ENCODE assay signal across 8 cellular contexts in the genomic region with DNA sequence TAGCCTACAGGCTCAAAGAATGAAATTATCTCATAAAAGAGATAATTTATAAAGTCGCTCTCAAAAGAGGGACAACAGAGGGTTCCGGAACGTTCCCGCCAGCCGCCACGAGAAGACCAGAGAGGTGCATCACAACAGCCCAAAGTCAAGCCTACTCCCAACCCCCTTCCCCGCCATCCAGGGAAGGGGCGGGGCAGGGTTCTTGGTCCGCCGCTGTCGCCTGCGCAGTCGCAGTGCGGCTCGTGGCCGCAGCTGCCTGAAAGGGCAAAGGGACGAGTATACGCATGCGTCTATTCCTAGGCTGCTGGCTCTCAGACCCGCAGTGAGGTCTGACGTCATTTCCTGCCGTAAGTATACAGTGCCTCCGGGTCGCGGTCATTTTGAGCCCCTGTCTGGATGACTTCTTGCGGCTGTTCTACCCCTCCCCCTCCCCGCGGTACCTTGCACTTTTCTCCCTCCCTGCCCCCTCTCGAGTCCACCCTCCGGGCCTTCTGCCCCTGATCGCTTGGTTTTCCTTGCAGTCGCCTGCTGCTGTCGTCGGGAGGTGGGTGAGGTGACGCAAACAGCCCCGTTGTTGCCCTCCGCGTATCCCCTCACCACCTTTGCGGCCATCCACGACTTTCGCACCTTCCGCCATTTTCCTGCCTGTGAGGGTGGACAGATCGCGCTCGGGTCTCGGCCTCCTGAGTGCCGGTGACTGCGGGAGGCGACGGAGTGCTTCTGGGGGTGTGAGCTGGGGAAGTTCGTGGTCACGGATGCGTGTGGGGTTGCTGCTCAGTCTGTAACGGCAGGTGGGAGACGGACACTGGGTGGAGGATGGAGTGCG. TPM values are rescaled to one million over a fixed set of nuclear protein-coding genes. Genes with fewer than 3 reads are reported as not detected.
DNase-seq lines count a peak whose midpoint lies in the region; ATAC-seq and TF ChIP-seq lines count a peak whose summit lies in the region.

A gene with protein sequence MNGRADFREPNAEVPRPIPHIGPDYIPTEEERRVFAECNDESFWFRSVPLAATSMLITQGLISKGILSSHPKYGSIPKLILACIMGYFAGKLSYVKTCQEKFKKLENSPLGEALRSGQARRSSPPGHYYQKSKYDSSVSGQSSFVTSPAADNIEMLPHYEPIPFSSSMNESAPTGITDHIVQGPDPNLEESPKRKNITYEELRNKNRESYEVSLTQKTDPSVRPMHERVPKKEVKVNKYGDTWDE (plus strand): TSS at position 383 of the 826 bp plus-strand sequence. CDS start 1,537 bp downstream, outside the sequence.

- H3K4me3 Mint-ChIP-seq in T-helper 17 cell: peak within 1 kb of the TSS; percentile 91
- peak within 1 kb of the TSS; percentile 99 for H3K4me3 Mint-ChIP-seq in progenitor cell of endocrine pancreas (ENCODE audit: low read depth)

- H3K4me1 ChIP-seq in left ventricle myocardium inferior: peaks cover 29% of the 10 kb centered on the region

- peak; percentile 100 for ATAC-seq in HG02885 (IDR thresholded peaks at IDR 0.05; ENCODE audit: poor library complexity, unreplicated experiment)
- peak; percentile 96 for ATAC-seq in T-helper 17 cell

- peak; percentile 97 for DNase-seq in NCI-H1694 treated with DMSO at 0.1 percent for 48 hours (lab: John Stamatoyannopoulos, UW)
- DNase-seq in T-helper 17 cell: peak; percentile 85 to 91 (median 87)
- peak; percentile 77 to 99 (median 95) for DNase-seq in amygdala (lab: John Stamatoyannopoulos, UW)
- DNase-seq in left ventricle myocardium inferior: peak; percentile 94
- DNase-seq in progenitor cell of endocrine pancreas (ENCODE audit: low spot score, unreplicated experiment): peak; percentile 90
- DNase-seq in ureter (ENCODE audit: low spot score): peak; percentile 97

- H3K27ac ChIP-seq in left ventricle myocardium inferior (replicated peaks): peak within 1 kb of the TSS; percentile 95

- H3K9me3 Mint-ChIP-seq in progenitor cell of endocrine pancreas (ENCODE audit: low read depth): no peaks in the 10 kb centered on the region

- no peaks in the 10 kb centered on the region for H3K9me3 ChIP-seq in T-helper 17 cell (ENCODE audit: control insufficient read depth, low read length, poor library complexity, severe bottlenecking)
- no peaks in the 10 kb centered on the region for H3K9me3 ChIP-seq in left ventricle myocardium inferior (replicated peaks)

- peaks cover 6% of the 10 kb centered on the region for H3K36me3 Mint-ChIP-seq in T-helper 17 cell (ENCODE audit: low read depth)
- peaks cover 8% of the 10 kb centered on the region for H3K36me3 Mint-ChIP-seq in progenitor cell of endocrine pancreas (ENCODE audit: insufficient read depth)

- H3K27me3 Mint-ChIP-seq in T-helper 17 cell: peaks cover 6% of the 10 kb centered on the region
- H3K27me3 Mint-ChIP-seq in progenitor cell of endocrine pancreas: no peaks in the 10 kb centered on the region

- H3K4me1 Mint-ChIP-seq in T-helper 17 cell (peaks cover 13% of the 10 kb centered on the region), progenitor cell of endocrine pancreas (ENCODE audit: low read depth) (peaks cover 12% of the 10 kb centered on the region)

- peak; percentile 78 for TF ChIP-seq POLR2A in GM15510 (IDR thresholded peaks at IDR 0.05; ENCODE audit: borderline replicate concordance, extremely low read depth, insufficient read length)

- peak within 1 kb of the TSS; percentile 91 for H3K4me3 ChIP-seq in left ventricle myocardium inferior

- intact Hi-C loops in left ventricle myocardium inferior (cut with micrococcal nuclease): no loop called here

- peak within 1 kb of the TSS; percentile 97 for H3K27ac Mint-ChIP-seq in T-helper 17 cell
- peak within 1 kb of the TSS; percentile 100 for H3K27ac Mint-ChIP-seq in progenitor cell of endocrine pancreas

- no peaks in the 10 kb centered on the region for H3K27me3 ChIP-seq in left ventricle myocardium inferior (ENCODE audit: low read depth)

- TF ChIP-seq CTCF in left ventricle myocardium inferior (IDR thresholded peaks at IDR 0.05; ENCODE audit: borderline replicate concordance): no peak
- no peak for TF ChIP-seq CTCF in progenitor cell of endocrine pancreas (IDR thresholded peaks at IDR 0.05; ENCODE audit: unreplicated experiment)

- peaks cover 27% of the 10 kb centered on the region for H3K36me3 ChIP-seq in left ventricle myocardium inferior

RNA-seq across cellular contexts. Expression of the gene that starts here (rescaled TPM):
- total RNA-seq in T-helper 17 cell (10 to 100 TPM; 76.1 to 78.8 TPM), left ventricle myocardium inferior (129 TPM), progenitor cell of endocrine pancreas (145 and 150 TPM in 2 replicates), ureter (181 TPM)

Comparison
In these comparisons a context has a peak if more than half of its experiments do, and no peak if none do; other contexts are left out.
1. Peak in every context shown above with its lines: DNase-seq, ATAC-seq, H3K4me3 ChIP-seq and H3K27ac ChIP-seq.